Comparison of ENCODE assay signal across 10 cellular contexts in the genomic region with DNA sequence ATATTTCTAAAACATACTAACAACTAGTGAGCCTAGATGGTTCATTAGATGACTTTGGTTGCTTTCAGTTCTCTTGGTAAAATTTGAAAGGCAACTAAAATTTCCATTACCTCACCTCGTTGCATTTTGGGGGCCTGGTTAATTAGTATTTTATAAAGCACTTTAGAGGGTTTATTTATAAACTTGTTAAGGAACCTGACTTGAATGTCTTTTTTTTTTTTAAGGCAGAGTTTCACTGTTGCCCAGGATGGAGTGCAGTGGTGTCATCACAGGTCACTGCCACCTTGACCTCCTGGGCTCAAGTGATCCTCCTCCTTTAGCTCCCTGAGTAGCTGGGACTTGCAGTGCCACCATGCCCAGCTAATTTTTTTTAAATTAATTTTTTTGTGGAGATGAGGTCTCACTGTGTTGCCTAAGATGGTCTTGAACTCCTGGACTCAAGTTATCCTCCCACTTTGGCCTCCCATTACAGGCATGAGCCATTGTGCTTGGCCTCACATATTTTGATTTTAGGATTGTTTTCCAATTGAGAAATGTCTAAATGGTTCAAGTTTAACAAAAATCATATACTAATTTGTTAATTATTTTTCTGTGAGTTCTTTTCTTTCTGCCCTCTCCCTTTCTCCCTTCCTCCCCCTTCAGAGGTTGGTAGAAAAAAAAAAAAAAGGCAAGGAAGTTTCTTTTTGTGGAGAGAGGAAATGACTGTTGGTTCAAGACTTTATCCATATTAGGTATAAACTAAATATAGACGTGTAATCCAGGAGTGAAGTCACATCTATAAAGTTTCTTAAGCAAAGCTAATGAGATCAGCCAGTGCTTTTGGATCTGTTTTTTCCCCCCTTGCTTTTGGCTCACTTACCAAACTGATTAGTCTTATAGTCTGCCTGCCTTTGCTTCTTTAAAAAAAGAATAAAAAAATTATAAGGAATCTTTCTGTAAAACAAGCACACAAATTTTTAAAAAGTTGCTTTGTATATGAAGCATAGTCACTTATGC. TPM values are rescaled to one million over a fixed set of nuclear protein-coding genes. Genes with fewer than 3 reads are reported as not detected.
DNase-seq lines count a peak whose midpoint lies in the region; ATAC-seq and TF ChIP-seq lines count a peak whose summit lies in the region.
"Had no signal": no experiment of that assay in that cellular context is flagged by ENCODE, and none has a peak within 500 bp of the region (broad histone marks: within the 10 kb centered on the region; RNA-seq: fewer than 3 reads in every experiment).

No MANE protein-coding gene starts in this region.

- in situ Hi-C loops in astrocyte of the cerebellum (cut with HindIII; ENCODE audit: low sequenced_read_pairs) = loop anchor here (5.0 kb wide), 3 partner anchors 38 to 98 kb away; no protein-coding TSS in a partner anchor

- H3K27ac Mint-ChIP-seq in CD4-positive, alpha-beta T cell = no peak overlapping the region
- H3K27ac Mint-ChIP-seq: CD4-positive, CD25-positive, alpha-beta regulatory T cell had no signal

- CTCF ChIA-PET in CD4-positive, alpha-beta T cell (lab: Charles Lee) = no interaction called here

- no peaks in the 10 kb centered on the region for H3K27me3 ChIP-seq in layer of hippocampus (ENCODE audit: control insufficient read depth, insufficient read depth, low read length)
- H3K27me3 ChIP-seq in uterus = no peaks in the 10 kb centered on the region
- H3K27me3 ChIP-seq in CD4-positive, alpha-beta T cell (ENCODE audit: control insufficient read depth, insufficient read depth, low read length) = no peaks in the 10 kb centered on the region

- H3K27me3 Mint-ChIP-seq in CD4-positive, alpha-beta T cell = no peaks in the 10 kb centered on the region

- H3K4me1 Mint-ChIP-seq in CD4-positive, alpha-beta T cell (ENCODE audit: low read depth) = peaks cover 6% of the 10 kb centered on the region
- H3K4me1 Mint-ChIP-seq: CD4-positive, CD25-positive, alpha-beta regulatory T cell had no signal

- H3K36me3 ChIP-seq in uterus = no peaks in the 10 kb centered on the region

- no peaks in the 10 kb centered on the region for H3K36me3 Mint-ChIP-seq in CD4-positive, alpha-beta T cell (ENCODE audit: low read depth)
- H3K36me3 Mint-ChIP-seq: CD4-positive, CD25-positive, alpha-beta regulatory T cell had no signal

- no peak for TF ChIP-seq CTCF in astrocyte of the cerebellum (IDR thresholded peaks at IDR 0.05; ENCODE audit: low read depth, low read length, missing control alignments)
- TF ChIP-seq CTCF in uterus (IDR thresholded peaks at IDR 0.05) = no peak
- TF ChIP-seq CTCF in CD4-positive, alpha-beta T cell (IDR thresholded peaks at IDR 0.05) = no peak

- DNase-seq in NCI-H2196 (lab: John Stamatoyannopoulos, UW; ENCODE audit: unreplicated experiment) (peak; percentile 23), NCI-H2196 treated with DMSO at 0.1 percent for 48 hours (lab: John Stamatoyannopoulos, UW; ENCODE audit: unreplicated experiment) (no peak), astrocyte of the cerebellum (ENCODE audit: low read depth) (peak; percentile 91), uterus (peak in 1 of 2 donors; percentile 69), NCI-H2081 (lab: John Stamatoyannopoulos, UW) (no peak)
- no peak for DNase-seq in CD4-positive, alpha-beta T cell
- DNase-seq: CD4-positive, CD25-positive, alpha-beta regulatory T cell; stimulated activated CD4-positive, alpha-beta T cell treated with anti-CD3 and anti-CD28 coated beads, Interleukin-15, amount 100 ng/mL, for 24 hours had no signal

- no peaks in the 10 kb centered on the region for H3K9me3 ChIP-seq in uterus
- no peaks in the 10 kb centered on the region for H3K9me3 ChIP-seq in CD4-positive, alpha-beta T cell (ENCODE audit: control insufficient read depth, low read length)

- H3K9me3 Mint-ChIP-seq in CD4-positive, alpha-beta T cell = no peaks in the 10 kb centered on the region
- H3K9me3 Mint-ChIP-seq: CD4-positive, CD25-positive, alpha-beta regulatory T cell had no signal

- H3K27ac ChIP-seq in layer of hippocampus (ENCODE audit: low read depth, low read length) = peak overlapping the region; percentile 62
- peak overlapping the region; percentile 96 to 99 for H3K27ac ChIP-seq in uterus
- no peak overlapping the region for H3K27ac ChIP-seq in CD4-positive, alpha-beta T cell (ENCODE audit: low read depth, low read length)

- no peak overlapping the region for H3K4me3 Mint-ChIP-seq in CD4-positive, alpha-beta T cell
- H3K4me3 Mint-ChIP-seq: CD4-positive, CD25-positive, alpha-beta regulatory T cell had no signal

- H3K4me3 ChIP-seq in astrocyte of the cerebellum (ENCODE audit: low read depth, low read length) (no peak overlapping the region), uterus (no peak overlapping the region)

- intact Hi-C loops in uterus (cut with DNase I; ENCODE audit: low total_unique reads) = no loop called here
- intact Hi-C loops in CD4-positive, alpha-beta T cell (cut with DNase I, micrococcal nuclease) = no loop called here

- peaks cover 0 to 3% of the 10 kb centered on the region in 2 donors for H3K4me1 ChIP-seq in uterus

- no peak for ATAC-seq in GM18867 (IDR thresholded peaks at IDR 0.05; ENCODE audit: unreplicated experiment)
- ATAC-seq in CD4-positive, alpha-beta T cell (ENCODE audit: poor library complexity) = no peak

- POLR2A ChIA-PET in CD4-positive, alpha-beta T cell (lab: Charles Lee) = no interaction called here

- TF ChIP-seq POLR2A in uterus (IDR thresholded peaks at IDR 0.05) = peak in 1 of 2 donors; percentile 27

RNA-seq across cellular contexts. Expression of gene CLIC4, which starts 24.7 kb away (rescaled TPM):
- total RNA-seq in uterus = 100 to 1,000 TPM; 294 to 434 (median 374) TPM
- total RNA-seq in CD4-positive, alpha-beta T cell = 1 to 10 TPM; 1.1 to 1.3 TPM

Comparison
In these comparisons a context has a peak if more than half of its experiments do, and no peak if none do; other contexts are left out.
1. DNase-seq: peak in NCI-H2196 (single experiment) and astrocyte of the cerebellum (single experiment); none in NCI-H2196 treated with DMSO at 0.1 percent for 48 hours (single experiment), NCI-H2081 (0 of 2) and CD4-positive, alpha-beta T cell (0 of 10).
2. RNA of gene CLIC4, which starts 24.7 kb away (total RNA-seq): 294 to 434 TPM in uterus; 1.1 to 1.3 TPM in CD4-positive, alpha-beta T cell; every median in the first group is over 100 times any median in the second.